In the genomic region with DNA sequence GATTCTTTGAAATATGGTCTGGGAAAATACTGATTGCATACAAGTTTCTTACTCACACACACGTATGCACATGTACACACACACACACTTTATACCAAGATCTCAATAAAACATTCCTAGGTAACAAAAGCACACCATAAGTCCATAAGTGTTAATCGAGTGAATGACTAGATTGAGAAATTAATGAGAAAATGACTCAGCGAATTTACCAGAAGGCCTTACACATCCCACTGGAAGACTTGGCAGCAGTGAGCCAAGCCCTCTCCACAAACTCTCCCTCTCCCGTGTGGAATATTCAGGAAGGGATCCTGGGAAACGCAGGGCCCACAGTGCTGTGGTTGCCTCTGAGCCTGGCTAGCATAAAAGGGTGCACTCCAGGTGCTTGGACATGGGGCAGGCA, we compare ENCODE assay signal across 19 cellular contexts.
A peak's percentile ranks its signal among the peaks of the same experiment; 100 is the strongest.
DNase-seq lines count a peak whose midpoint lies in the region; ATAC-seq and TF ChIP-seq lines count a peak whose summit lies in the region.
"Had no signal": no experiment of that assay in that cellular context is flagged by ENCODE, and none has a peak within 500 bp of the region (broad histone marks: within the 10 kb centered on the region; RNA-seq: fewer than 3 reads in every experiment).

No MANE protein-coding gene starts in this region.

- H3K27me3 Mint-ChIP-seq in neural crest cell (ENCODE audit: low read depth), result peaks cover 20% of the 10 kb centered on the region
- H3K27me3 Mint-ChIP-seq: B cell had no signal

- peak overlapping the region; percentile 7 for H3K27ac ChIP-seq in RWPE2 (ENCODE audit: poor library complexity, severe bottlenecking)
- H3K27ac ChIP-seq in epithelial cell of prostate, result peak overlapping the region; percentile 10
- H3K27ac ChIP-seq: RWPE1 had no signal

- H3K36me3 ChIP-seq in RWPE2 (ENCODE audit: low read depth), result no peaks in the 10 kb centered on the region

- no peaks in the 10 kb centered on the region for H3K27me3 ChIP-seq in RWPE2 (ENCODE audit: insufficient read depth, poor library complexity, severe bottlenecking)

- peak; percentile 25 for DNase-seq in D341Med (ENCODE audit: low spot score)
- DNase-seq in RWPE2 (ENCODE audit: low spot score), result no peak
- DNase-seq in epithelial cell of prostate (ENCODE audit: low read depth, low spot score), result no peak
- no peak for DNase-seq in neural crest cell (ENCODE audit: low read depth, low spot score)
- no peak for DNase-seq in NCI-H2196 treated with DMSO at 0.1 percent for 48 hours (lab: John Stamatoyannopoulos, UW; ENCODE audit: unreplicated experiment)
- DNase-seq in activated CD8-positive, alpha-beta memory T cell treated with anti-CD3 and anti-CD28 coated beads for 24 hours, result no peak
- DNase-seq in hepatic stellate cell (ENCODE audit: low spot score), result no peak
- no peak for DNase-seq in T-helper 2 cell
- DNase-seq: DMS153, GDM1, GOT3, KBM-7, NCI-H1105 treated with DMSO at 0.1 percent for 48 hours, NCI-H1694, NCI-H2227 treated with DMSO at 0.1 percent for 48 hours, NCI-H524, NCI-H82 had no signal

- H3K4me1 Mint-ChIP-seq in neural crest cell, result peaks cover 25% of the 10 kb centered on the region

- H3K36me3 Mint-ChIP-seq in neural crest cell (ENCODE audit: low read depth), result no peaks in the 10 kb centered on the region

- no peak overlapping the region for H3K4me3 Mint-ChIP-seq in neural crest cell
- H3K4me3 Mint-ChIP-seq: B cell had no signal

- no peaks in the 10 kb centered on the region for H3K9me3 ChIP-seq in RWPE2 (ENCODE audit: severe bottlenecking)

- H3K4me3 ChIP-seq in RWPE2 (ENCODE audit: severe bottlenecking), result no peak overlapping the region

- ATAC-seq in RWPE2 (ENCODE audit: low read depth), result no peak

- TF ChIP-seq CTCF in RWPE2 (IDR thresholded peaks at IDR 0.05; ENCODE audit: poor library complexity, severe bottlenecking) (no peak), neural crest cell (conservative IDR thresholded peaks at IDR 0.05) (no peak)

- peaks cover 27% of the 10 kb centered on the region for H3K4me1 ChIP-seq in RWPE2 (ENCODE audit: insufficient read depth, poor library complexity, severe bottlenecking)

- H3K27ac Mint-ChIP-seq in neural crest cell (ENCODE audit: unreplicated experiment), result peak overlapping the region; percentile 37
- H3K27ac Mint-ChIP-seq: B cell had no signal

- H3K9me3 Mint-ChIP-seq in neural crest cell, result peaks cover 3% of the 10 kb centered on the region
